ENCODE assay signal across 8 cellular contexts in the genomic region with DNA sequence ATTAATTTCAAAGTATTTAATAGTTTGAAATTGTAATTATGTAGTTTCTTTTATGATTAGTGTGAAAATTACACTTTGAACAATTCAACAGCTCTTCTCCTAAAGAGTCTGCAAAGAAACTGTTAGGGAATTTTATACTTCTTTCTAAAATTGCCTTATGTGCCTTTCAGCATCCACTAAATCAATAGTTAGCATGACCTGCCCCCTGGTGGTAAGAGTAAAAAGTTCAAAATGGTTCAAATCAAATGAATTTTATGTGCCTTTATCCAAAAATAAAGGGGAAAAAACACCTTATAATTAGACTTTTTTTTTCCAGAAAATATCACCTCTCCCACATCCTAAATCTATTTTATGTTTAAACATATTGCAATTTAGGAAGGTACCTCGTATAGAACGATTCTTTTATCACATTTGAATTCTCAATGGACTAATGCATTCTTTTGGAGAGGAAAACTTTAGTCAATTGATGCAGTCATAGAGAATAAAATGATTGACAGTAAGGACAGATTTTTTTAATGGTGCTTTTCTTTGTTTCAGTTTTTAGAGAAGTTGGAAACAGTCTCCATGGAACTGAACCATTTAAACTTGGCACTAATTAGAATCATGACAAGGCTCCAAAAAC.
A peak's percentile ranks its signal among the peaks of the same experiment; 100 is the strongest.
DNase-seq lines count a peak whose midpoint lies in the region; ATAC-seq and TF ChIP-seq lines count a peak whose summit lies in the region.

No MANE protein-coding gene starts in this region.

- no peak overlapping the region for H3K4me3 ChIP-seq in KMS-11 (IDR thresholded peaks at IDR 0.05; ENCODE audit: insufficient read depth, low read depth, low read length)
- no peak overlapping the region for H3K4me3 ChIP-seq in sigmoid colon

- ATAC-seq in activated naive CD8-positive, alpha-beta T cell treated with anti-CD3 and anti-CD28 coated beads, Interleukin-2, amount 50 U/mL, for 24 hours = no peak
- ATAC-seq in foreskin keratinocyte (no peak), HG03460 (IDR thresholded peaks at IDR 0.05; ENCODE audit: unreplicated experiment) (no peak), GM21526 (IDR thresholded peaks at IDR 0.05; ENCODE audit: low FRiP score, unreplicated experiment) (no peak)

- H3K79me2 ChIP-seq in KMS-11 (ENCODE audit: insufficient read depth, low read depth) = no peaks in the 10 kb centered on the region

- H3K36me3 Mint-ChIP-seq in activated naive CD8-positive, alpha-beta T cell treated with anti-CD3 and anti-CD28 coated beads, Interleukin-2, amount 50 U/mL, for 24 hours (ENCODE audit: low read depth) = no peaks in the 10 kb centered on the region
- H3K36me3 Mint-ChIP-seq in activated naive CD8-positive, alpha-beta T cell treated with anti-CD3 and anti-CD28 coated beads for 36 hours = no peaks in the 10 kb centered on the region

- H3K27me3 ChIP-seq in KMS-11 (ENCODE audit: insufficient read depth, low read depth) (no peaks in the 10 kb centered on the region), foreskin keratinocyte (no peaks in the 10 kb centered on the region), sigmoid colon (no peaks in the 10 kb centered on the region)

- no peak overlapping the region for H3K27ac Mint-ChIP-seq in activated naive CD8-positive, alpha-beta T cell treated with anti-CD3 and anti-CD28 coated beads, Interleukin-2, amount 50 U/mL, for 24 hours
- H3K27ac Mint-ChIP-seq in activated naive CD8-positive, alpha-beta T cell treated with anti-CD3 and anti-CD28 coated beads for 36 hours = no peak overlapping the region

- H3K36me3 ChIP-seq in KMS-11 (ENCODE audit: insufficient read depth) = no peaks in the 10 kb centered on the region
- no peaks in the 10 kb centered on the region for H3K36me3 ChIP-seq in sigmoid colon

- intact Hi-C loops in sigmoid colon (cut with DNase I) = loop anchor here (1.0 to 2.0 kb wide), 2 partner anchors 1046 to 1087 kb away; no protein-coding TSS in a partner anchor

- no peak overlapping the region for H3K4me2 ChIP-seq in KMS-11

- H3K9me3 ChIP-seq in sigmoid colon = no peaks in the 10 kb centered on the region

- H3K27ac ChIP-seq in KMS-11 (no peak overlapping the region), foreskin keratinocyte (no peak overlapping the region), sigmoid colon (no peak overlapping the region)

- no peaks in the 10 kb centered on the region for H3K4me1 Mint-ChIP-seq in activated naive CD8-positive, alpha-beta T cell treated with anti-CD3 and anti-CD28 coated beads, Interleukin-2, amount 50 U/mL, for 24 hours
- H3K4me1 Mint-ChIP-seq in activated naive CD8-positive, alpha-beta T cell treated with anti-CD3 and anti-CD28 coated beads for 36 hours = no peaks in the 10 kb centered on the region

- WGBS in sigmoid colon, 2 donors = 16 to 24% methylated on average over 2 of the region's 2 CpGs

- TF ChIP-seq EP300 in sigmoid colon (IDR thresholded peaks at IDR 0.05) = no peak

- H3K9me3 Mint-ChIP-seq in activated naive CD8-positive, alpha-beta T cell treated with anti-CD3 and anti-CD28 coated beads, Interleukin-2, amount 50 U/mL, for 24 hours = no peaks in the 10 kb centered on the region
- H3K9me3 Mint-ChIP-seq in activated naive CD8-positive, alpha-beta T cell treated with anti-CD3 and anti-CD28 coated beads for 36 hours = no peaks in the 10 kb centered on the region

- no peak overlapping the region for H3K9ac ChIP-seq in KMS-11

- TF ChIP-seq CTCF in KMS-11 (conservative IDR thresholded peaks at IDR 0.05; ENCODE audit: low read depth, low read length) = peak; percentile 87
- peak; percentile 75 for TF ChIP-seq CTCF in foreskin keratinocyte (conservative IDR thresholded peaks at IDR 0.05)
- peak; percentile 14 to 70 (median 62) for TF ChIP-seq CTCF in sigmoid colon (IDR thresholded peaks at IDR 0.05)

- no peaks in the 10 kb centered on the region for H4K20me1 ChIP-seq in KMS-11 (ENCODE audit: insufficient read depth)

- H3K4me3 Mint-ChIP-seq in activated naive CD8-positive, alpha-beta T cell treated with anti-CD3 and anti-CD28 coated beads, Interleukin-2, amount 50 U/mL, for 24 hours = no peak overlapping the region
- no peak overlapping the region for H3K4me3 Mint-ChIP-seq in activated naive CD8-positive, alpha-beta T cell treated with anti-CD3 and anti-CD28 coated beads for 36 hours

- H2AFZ ChIP-seq in KMS-11 (ENCODE audit: low read depth) = no peak overlapping the region

- H3K4me1 ChIP-seq in KMS-11 (ENCODE audit: low read depth, poor library complexity, severe bottlenecking) = no peaks in the 10 kb centered on the region
- peaks cover 14% of the 10 kb centered on the region for H3K4me1 ChIP-seq in foreskin keratinocyte
- H3K4me1 ChIP-seq in sigmoid colon = peaks cover 0 to 7% (median 2%) of the 10 kb centered on the region in 4 donors

- no peak for TF ChIP-seq POLR2A in sigmoid colon (IDR thresholded peaks at IDR 0.05)

- peak; percentile 10 for DNase-seq in activated naive CD8-positive, alpha-beta T cell treated with anti-CD3 and anti-CD28 coated beads, Interleukin-2, amount 50 U/mL, for 24 hours
- no peak for DNase-seq in activated naive CD8-positive, alpha-beta T cell treated with anti-CD3 and anti-CD28 coated beads for 36 hours
- DNase-seq in SW 1271 (lab: John Stamatoyannopoulos, UW) (peak; percentile 38 to 42), foreskin keratinocyte (peak in 1 of 2 donors; percentile 28), sigmoid colon (no peak)

- peaks cover 3% of the 10 kb centered on the region for H3K27me3 Mint-ChIP-seq in activated naive CD8-positive, alpha-beta T cell treated with anti-CD3 and anti-CD28 coated beads, Interleukin-2, amount 50 U/mL, for 24 hours
- peaks cover 5% of the 10 kb centered on the region for H3K27me3 Mint-ChIP-seq in activated naive CD8-positive, alpha-beta T cell treated with anti-CD3 and anti-CD28 coated beads for 36 hours

Comparison
In these comparisons a context has a peak if more than half of its experiments do, and no peak if none do; other contexts are left out.
1. DNase-seq: peak in activated naive CD8-positive, alpha-beta T cell treated with anti-CD3 and anti-CD28 coated beads, Interleukin-2, amount 50 U/mL, for 24 hours (single experiment) and SW 1271 (2 of 2); none in activated naive CD8-positive, alpha-beta T cell treated with anti-CD3 and anti-CD28 coated beads for 36 hours (single experiment) and sigmoid colon (single experiment).
2. Peak in every context shown above with its lines, with median percentiles within 50 percentile points of each other: CTCF ChIP-seq.